In genomic region chr2:96264656-96265348, GRCh38 we compare ENCODE assay signal across 1 cellular context.
A peak's percentile ranks its signal among the peaks of the same experiment; 100 is the strongest.
TF ChIP-seq lines count a peak whose summit lies in the region.

No MANE protein-coding gene starts in this region.

TF ChIP-seq in HepG2, 621 proteins besides CTCF, POLR2A, EP300 and RAD21 (continues in another document):
- TF ChIP-seq ATF7 (IDR thresholded peaks at IDR 0.05) = no peak
- TF ChIP-seq ATF7 (CRISPR knock-in tag; IDR thresholded peaks at IDR 0.05) = no peak
- TF ChIP-seq HNF1B (CRISPR knock-in tag; IDR thresholded peaks at IDR 0.05) = 0 out of 2 replicates have a peak, but pooled peaks have one; percentile 58
- 0 out of 2 replicates have a peak, but pooled peaks have one; percentile 14 for TF ChIP-seq SNAI1 (CRISPR knock-in tag; IDR thresholded peaks at IDR 0.05; ENCODE audit: borderline replicate concordance)
- no peak for TF ChIP-seq HNRNPUL1 (IDR thresholded peaks at IDR 0.05; ENCODE audit: low read depth, low read length)
- 0 out of 2 replicates have a peak, but pooled peaks have one; percentile 42 for TF ChIP-seq HDAC1 (CRISPR knock-in tag; IDR thresholded peaks at IDR 0.05)
- TF ChIP-seq, protein P1, sequence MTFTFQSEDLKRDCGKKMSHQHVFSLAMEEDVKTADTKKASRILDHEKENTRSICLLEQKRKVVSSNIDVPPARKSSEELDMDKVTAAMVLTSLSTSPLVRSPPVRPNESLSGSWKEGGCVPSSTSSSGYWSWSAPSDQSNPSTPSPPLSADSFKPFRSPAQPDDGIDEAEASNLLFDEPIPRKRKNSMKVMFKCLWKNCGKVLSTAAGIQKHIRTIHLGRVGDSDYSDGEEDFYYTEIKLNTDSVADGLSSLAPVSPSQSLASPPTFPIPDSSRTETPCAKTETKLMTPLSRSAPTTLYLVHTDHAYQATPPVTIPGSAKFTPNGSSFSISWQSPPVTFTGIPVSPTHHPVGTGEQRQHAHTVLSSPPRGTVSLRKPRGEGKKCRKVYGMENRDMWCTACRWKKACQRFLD (CRISPR knock-in tag; IDR thresholded peaks at IDR 0.05; ENCODE audit: borderline replicate concordance) = no peak
- TF ChIP-seq ZNF263 (CRISPR knock-in tag; IDR thresholded peaks at IDR 0.05) = no peak
- 0 out of 2 replicates have a peak, but pooled peaks have one; percentile 27 for TF ChIP-seq SP4 (CRISPR knock-in tag; IDR thresholded peaks at IDR 0.05)
- no peak for TF ChIP-seq SMAD3 (CRISPR knock-in tag; IDR thresholded peaks at IDR 0.05)
- no peak for TF ChIP-seq ZNF530 (CRISPR knock-in tag; IDR thresholded peaks at IDR 0.05; ENCODE audit: low read depth)
- TF ChIP-seq ZNF10 (CRISPR knock-in tag; IDR thresholded peaks at IDR 0.05; ENCODE audit: borderline replicate concordance, low read depth) = no peak
- no peak for TF ChIP-seq ZNF329 (CRISPR knock-in tag; IDR thresholded peaks at IDR 0.05; ENCODE audit: low read depth)
- TF ChIP-seq ZNF589 (CRISPR knock-in tag; conservative IDR thresholded peaks at IDR 0.05) = 0 out of 2 replicates have a peak, but pooled peaks have one; percentile 36
- no peak for TF ChIP-seq CCAR2 (optimal IDR thresholded peaks at IDR 0.05; ENCODE audit: low read depth, low read length)
- TF ChIP-seq SMC3 (IDR thresholded peaks at IDR 0.05; ENCODE audit: low read length) = peak; percentile 75
- no peak for TF ChIP-seq SOX5 (CRISPR knock-in tag; IDR thresholded peaks at IDR 0.05; ENCODE audit: borderline replicate concordance)
- 0 out of 2 replicates have a peak, but pooled peaks have one; percentile 19 for TF ChIP-seq MIER3 (CRISPR knock-in tag; IDR thresholded peaks at IDR 0.05; ENCODE audit: borderline replicate concordance)
- no peak for TF ChIP-seq SP5 (CRISPR knock-in tag; IDR thresholded peaks at IDR 0.05; ENCODE audit: borderline replicate concordance, low read depth)
- TF ChIP-seq ZBTB7B (CRISPR knock-in tag; IDR thresholded peaks at IDR 0.05) = 0 out of 2 replicates have a peak, but pooled peaks have one; percentile 56
- TF ChIP-seq, protein P2, sequence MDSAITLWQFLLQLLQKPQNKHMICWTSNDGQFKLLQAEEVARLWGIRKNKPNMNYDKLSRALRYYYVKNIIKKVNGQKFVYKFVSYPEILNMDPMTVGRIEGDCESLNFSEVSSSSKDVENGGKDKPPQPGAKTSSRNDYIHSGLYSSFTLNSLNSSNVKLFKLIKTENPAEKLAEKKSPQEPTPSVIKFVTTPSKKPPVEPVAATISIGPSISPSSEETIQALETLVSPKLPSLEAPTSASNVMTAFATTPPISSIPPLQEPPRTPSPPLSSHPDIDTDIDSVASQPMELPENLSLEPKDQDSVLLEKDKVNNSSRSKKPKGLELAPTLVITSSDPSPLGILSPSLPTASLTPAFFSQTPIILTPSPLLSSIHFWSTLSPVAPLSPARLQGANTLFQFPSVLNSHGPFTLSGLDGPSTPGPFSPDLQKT (CRISPR knock-in tag; IDR thresholded peaks at IDR 0.05; ENCODE audit: borderline replicate concordance) = no peak
- TF ChIP-seq ZNF7 (CRISPR knock-in tag; IDR thresholded peaks at IDR 0.05) = no peak
- no peak for TF ChIP-seq ZNF580 (CRISPR knock-in tag; IDR thresholded peaks at IDR 0.05; ENCODE audit: borderline replicate concordance, low read depth)
- 0 out of 2 replicates have a peak, but pooled peaks have one; percentile 67 for TF ChIP-seq EEA1 (CRISPR knock-in tag; IDR thresholded peaks at IDR 0.05; ENCODE audit: borderline replicate concordance)
- TF ChIP-seq, protein P3, sequence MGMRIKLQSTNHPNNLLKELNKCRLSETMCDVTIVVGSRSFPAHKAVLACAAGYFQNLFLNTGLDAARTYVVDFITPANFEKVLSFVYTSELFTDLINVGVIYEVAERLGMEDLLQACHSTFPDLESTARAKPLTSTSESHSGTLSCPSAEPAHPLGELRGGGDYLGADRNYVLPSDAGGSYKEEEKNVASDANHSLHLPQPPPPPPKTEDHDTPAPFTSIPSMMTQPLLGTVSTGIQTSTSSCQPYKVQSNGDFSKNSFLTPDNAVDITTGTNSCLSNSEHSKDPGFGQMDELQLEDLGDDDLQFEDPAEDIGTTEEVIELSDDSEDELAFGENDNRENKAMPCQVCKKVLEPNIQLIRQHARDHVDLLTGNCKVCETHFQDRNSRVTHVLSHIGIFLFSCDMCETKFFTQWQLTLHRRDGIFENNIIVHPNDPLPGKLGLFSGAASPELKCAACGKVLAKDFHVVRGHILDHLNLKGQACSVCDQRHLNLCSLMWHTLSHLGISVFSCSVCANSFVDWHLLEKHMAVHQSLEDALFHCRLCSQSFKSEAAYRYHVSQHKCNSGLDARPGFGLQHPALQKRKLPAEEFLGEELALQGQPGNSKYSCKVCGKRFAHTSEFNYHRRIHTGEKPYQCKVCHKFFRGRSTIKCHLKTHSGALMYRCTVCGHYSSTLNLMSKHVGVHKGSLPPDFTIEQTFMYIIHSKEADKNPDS (CRISPR knock-in tag; IDR thresholded peaks at IDR 0.05) = no peak
- TF ChIP-seq ZBTB3 (CRISPR knock-in tag; IDR thresholded peaks at IDR 0.05; ENCODE audit: borderline replicate concordance, low read depth) = no peak
- no peak for TF ChIP-seq GABPA (IDR thresholded peaks at IDR 0.05; ENCODE audit: low read depth, low read length)
- TF ChIP-seq GABPA (CRISPR knock-in tag; IDR thresholded peaks at IDR 0.05; ENCODE audit: low read depth) = peak; percentile 41
- TF ChIP-seq SPEN (CRISPR knock-in tag; IDR thresholded peaks at IDR 0.05; ENCODE audit: low read depth) = peak; percentile 35; the same call in 1 of the 2 replicates
- no peak for TF ChIP-seq ZNF256 (CRISPR knock-in tag; conservative IDR thresholded peaks at IDR 0.05)
- 0 out of 2 replicates have a peak, but pooled peaks have one; percentile 33 for TF ChIP-seq CENPT (CRISPR knock-in tag; IDR thresholded peaks at IDR 0.05; ENCODE audit: low read depth)
- TF ChIP-seq ZNF232 (CRISPR knock-in tag; IDR thresholded peaks at IDR 0.05; ENCODE audit: borderline replicate concordance) = peak; percentile 33; the same call in 1 of the 2 replicates
- no peak for TF ChIP-seq ZNF577 (CRISPR knock-in tag; IDR thresholded peaks at IDR 0.05; ENCODE audit: borderline replicate concordance, low read depth)
- TF ChIP-seq ZFP36 (IDR thresholded peaks at IDR 0.05; ENCODE audit: borderline replicate concordance, low read depth, low read length, partially characterized antibody) = no peak
- TF ChIP-seq AGO2 (optimal IDR thresholded peaks at IDR 0.05; ENCODE audit: low read depth, low read length) = peak; percentile 71
- no peak for TF ChIP-seq NR2C2 (CRISPR knock-in tag; IDR thresholded peaks at IDR 0.05; ENCODE audit: borderline replicate concordance)
- 0 out of 2 replicates have a peak, but pooled peaks have one; percentile 57 for TF ChIP-seq ZNF558 (CRISPR knock-in tag; IDR thresholded peaks at IDR 0.05; ENCODE audit: borderline replicate concordance)
- peak; percentile 67; the same call in 1 of the 2 replicates for TF ChIP-seq ZBTB38 (CRISPR knock-in tag; IDR thresholded peaks at IDR 0.05)
- no peak for TF ChIP-seq TRIM24 (CRISPR knock-in tag; IDR thresholded peaks at IDR 0.05)
- TF ChIP-seq, protein P4, sequence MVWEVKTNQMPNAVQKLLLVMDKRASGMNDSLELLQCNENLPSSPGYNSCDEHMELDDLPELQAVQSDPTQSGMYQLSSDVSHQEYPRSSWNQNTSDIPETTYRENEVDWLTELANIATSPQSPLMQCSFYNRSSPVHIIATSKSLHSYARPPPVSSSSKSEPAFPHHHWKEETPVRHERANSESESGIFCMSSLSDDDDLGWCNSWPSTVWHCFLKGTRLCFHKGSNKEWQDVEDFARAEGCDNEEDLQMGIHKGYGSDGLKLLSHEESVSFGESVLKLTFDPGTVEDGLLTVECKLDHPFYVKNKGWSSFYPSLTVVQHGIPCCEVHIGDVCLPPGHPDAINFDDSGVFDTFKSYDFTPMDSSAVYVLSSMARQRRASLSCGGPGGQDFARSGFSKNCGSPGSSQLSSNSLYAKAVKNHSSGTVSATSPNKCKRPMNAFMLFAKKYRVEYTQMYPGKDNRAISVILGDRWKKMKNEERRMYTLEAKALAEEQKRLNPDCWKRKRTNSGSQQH (CRISPR knock-in tag; IDR thresholded peaks at IDR 0.05; ENCODE audit: low read depth) = no peak
- peak; percentile 44; the same call in 1 of the 2 replicates for TF ChIP-seq THAP11 (CRISPR knock-in tag; IDR thresholded peaks at IDR 0.05)
- no peak for TF ChIP-seq EHMT2 (IDR thresholded peaks at IDR 0.05; ENCODE audit: borderline replicate concordance, low read depth, low read length)
- TF ChIP-seq ATF6 (CRISPR knock-in tag; conservative IDR thresholded peaks at IDR 0.05) = no peak
- TF ChIP-seq PRMT3 (CRISPR knock-in tag; IDR thresholded peaks at IDR 0.05; ENCODE audit: borderline replicate concordance, low read depth) = no peak
- TF ChIP-seq ZNF501 (CRISPR knock-in tag; IDR thresholded peaks at IDR 0.05) = no peak
- peak; percentile 25; the same call in 1 of the 2 replicates for TF ChIP-seq MYC (CRISPR knock-in tag; IDR thresholded peaks at IDR 0.05; ENCODE audit: borderline replicate concordance)
- no peak for TF ChIP-seq NR2F2 (IDR thresholded peaks at IDR 0.05; ENCODE audit: borderline replicate concordance, low read depth)
- TF ChIP-seq DNMT1 (CRISPR knock-in tag; IDR thresholded peaks at IDR 0.05) = peak; percentile 86
- no peak for TF ChIP-seq TAF15 (IDR thresholded peaks at IDR 0.05; ENCODE audit: low read depth, low read length, poor library complexity, severe bottlenecking)
- TF ChIP-seq MIXL1 (CRISPR knock-in tag; IDR thresholded peaks at IDR 0.05) = peak; percentile 65; the same call in 1 of the 2 replicates
- TF ChIP-seq ARID2 (CRISPR knock-in tag; IDR thresholded peaks at IDR 0.05; ENCODE audit: borderline replicate concordance) = 0 out of 2 replicates have a peak, but pooled peaks have one; percentile 25
- TF ChIP-seq, protein P5, sequence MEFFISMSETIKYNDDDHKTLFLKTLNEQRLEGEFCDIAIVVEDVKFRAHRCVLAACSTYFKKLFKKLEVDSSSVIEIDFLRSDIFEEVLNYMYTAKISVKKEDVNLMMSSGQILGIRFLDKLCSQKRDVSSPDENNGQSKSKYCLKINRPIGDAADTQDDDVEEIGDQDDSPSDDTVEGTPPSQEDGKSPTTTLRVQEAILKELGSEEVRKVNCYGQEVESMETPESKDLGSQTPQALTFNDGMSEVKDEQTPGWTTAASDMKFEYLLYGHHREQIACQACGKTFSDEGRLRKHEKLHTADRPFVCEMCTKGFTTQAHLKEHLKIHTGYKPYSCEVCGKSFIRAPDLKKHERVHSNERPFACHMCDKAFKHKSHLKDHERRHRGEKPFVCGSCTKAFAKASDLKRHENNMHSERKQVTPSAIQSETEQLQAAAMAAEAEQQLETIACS (CRISPR knock-in tag; IDR thresholded peaks at IDR 0.05) = no peak
- peak; percentile 42; the same call in 1 of the 2 replicates for TF ChIP-seq ZNF331 (CRISPR knock-in tag; IDR thresholded peaks at IDR 0.05)
- no peak for TF ChIP-seq ZNF839 (CRISPR knock-in tag; IDR thresholded peaks at IDR 0.05; ENCODE audit: borderline replicate concordance)
- no peak for TF ChIP-seq SYNCRIP (IDR thresholded peaks at IDR 0.05; ENCODE audit: insufficient read depth, low read depth, low read length)
- TF ChIP-seq PRPF4 (IDR thresholded peaks at IDR 0.05; ENCODE audit: low read depth, low read length, poor library complexity, severe bottlenecking) = peak; percentile 65
- TF ChIP-seq HMGXB4 (CRISPR knock-in tag; IDR thresholded peaks at IDR 0.05; ENCODE audit: borderline replicate concordance in 1 of 2, low read depth in 1 of 2) = peak; percentile 39 to 55; a peak in 2 of 4 replicates
- TF ChIP-seq ZBTB42 (CRISPR knock-in tag; IDR thresholded peaks at IDR 0.05) = peak; percentile 52; the same call in 1 of the 2 replicates
